Comparison of ENCODE assay signal across 8 cellular contexts in the genomic region with DNA sequence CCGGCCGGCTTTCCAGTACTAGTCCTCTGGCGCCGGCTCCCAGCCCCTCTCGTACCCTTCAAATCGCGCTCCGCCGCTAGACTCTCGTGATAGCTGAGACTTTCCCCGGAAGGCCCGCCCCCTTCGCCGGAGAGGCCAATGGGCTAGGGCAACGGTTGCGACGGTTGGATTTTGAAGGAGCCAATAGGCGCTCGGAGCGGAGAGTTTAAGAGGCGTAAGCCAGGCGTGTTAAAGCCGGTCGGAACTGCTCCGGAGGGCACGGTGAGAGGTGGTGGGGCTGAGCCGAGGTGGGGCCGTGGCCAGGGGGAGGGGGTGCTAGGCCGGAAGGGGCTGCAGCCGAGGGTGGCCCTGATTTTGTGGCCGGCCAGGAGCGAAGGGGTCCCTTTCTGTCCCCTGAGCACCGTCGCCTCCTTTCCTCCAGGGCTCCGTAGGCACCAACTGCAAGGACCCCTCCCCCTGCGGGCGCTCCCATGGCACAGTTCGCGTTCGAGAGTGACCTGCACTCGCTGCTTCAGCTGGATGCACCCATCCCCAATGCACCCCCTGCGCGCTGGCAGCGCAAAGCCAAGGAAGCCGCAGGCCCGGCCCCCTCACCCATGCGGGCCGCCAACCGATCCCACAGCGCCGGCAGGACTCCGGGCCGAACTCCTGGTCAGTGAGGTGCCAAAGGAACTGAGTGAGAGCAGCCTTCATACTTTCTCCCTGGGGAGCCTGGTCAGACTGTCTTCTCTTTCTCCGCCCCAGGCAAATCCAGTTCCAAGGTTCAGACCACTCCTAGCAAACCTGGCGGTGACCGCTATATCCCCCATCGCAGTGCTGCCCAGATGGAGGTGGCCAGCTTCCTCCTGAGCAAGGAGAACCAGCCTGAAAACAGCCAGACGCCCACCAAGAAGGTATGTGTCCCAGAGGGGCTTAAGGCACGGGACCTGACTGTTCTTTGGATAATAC. TPM values are rescaled to one million over a fixed set of nuclear protein-coding genes. Genes with fewer than 3 reads are reported as not detected.
DNase-seq lines count a peak whose midpoint lies in the region; ATAC-seq and TF ChIP-seq lines count a peak whose summit lies in the region.

A gene (plus strand): TSS at position 236 of the 948 bp plus-strand sequence. CDS start 235 bp downstream, at position 471.

- H3K4me3 Mint-ChIP-seq in WTC11: peak within 1 kb of the TSS; percentile 93

- ATAC-seq in GM18909 (IDR thresholded peaks at IDR 0.05; ENCODE audit: poor library complexity, unreplicated experiment): peak; percentile 95
- ATAC-seq in HG03175 (IDR thresholded peaks at IDR 0.05; ENCODE audit: unreplicated experiment): peak; percentile 96
- ATAC-seq in WTC11: peak; percentile 97

- DNase-seq in AG04450 (ENCODE audit: low read depth, low spot score): peak; percentile 82
- peak; percentile 97 for DNase-seq in NCI-H226
- DNase-seq in WTC11 (ENCODE audit: low spot score): peak; percentile 100
- DNase-seq in cardiac fibroblast (ENCODE audit: low read depth in 2 of 2): peak; percentile 96 to 97
- DNase-seq in iPS-NIHi7 (ENCODE audit: extremely low spot score): peak; percentile 92
- peak; percentile 91 for DNase-seq in smooth muscle cell of the brain vasculature (ENCODE audit: low read depth, low spot score)

- H3K27me3 Mint-ChIP-seq in WTC11 (ENCODE audit: low read depth): no peaks in the 10 kb centered on the region

- H3K27me3 ChIP-seq in AG04450 (ENCODE audit: control insufficient read depth, insufficient read depth, low read length): no peaks in the 10 kb centered on the region

- peak within 1 kb of the TSS; percentile 99 for H3K27ac Mint-ChIP-seq in WTC11

- H3K9me3 ChIP-seq in AG04450 (ENCODE audit: control insufficient read depth, insufficient read depth, low read length): peaks cover 4% of the 10 kb centered on the region; the same call in 1 of the 2 replicates

- TF ChIP-seq CTCF in AG04450 (IDR thresholded peaks at IDR 0.05; ENCODE audit: low read depth, low read length) (no peak), WTC11 (IDR thresholded peaks at IDR 0.05) (no peak), cardiac fibroblast (IDR thresholded peaks at IDR 0.05; ENCODE audit: low read depth, low read length) (no peak)

- peaks cover 54% of the 10 kb centered on the region for H3K36me3 Mint-ChIP-seq in WTC11

- peak within 1 kb of the TSS; percentile 83 for H3K27ac ChIP-seq in AG04450 (ENCODE audit: low read depth, low read length)

- no peaks in the 10 kb centered on the region for H3K9me3 Mint-ChIP-seq in WTC11

- POLR2A ChIA-PET in AG04450 (lab: Yijun Ruan, JAX) (interaction anchor here (0.5 to 2.5 kb wide), 10 partner anchors 9 to 132 kb away, joined by 3 to 25 read pairs (median 5); a partner anchor contains a TSS), WTC11 (lab: Charles Lee) (interaction anchor here (0.6 to 2.5 kb wide), 22 partner anchors 9 to 513 kb away, joined by 3 to 21 read pairs (median 5); a partner anchor contains a TSS)

- CTCF ChIA-PET in AG04450 (lab: Charles Lee) (interaction anchor here (0.6 to 2.3 kb wide), 5 partner anchors 16 to 443 kb away, joined by 3 to 15 read pairs (median 3); no protein-coding TSS in a partner anchor), WTC11 (lab: Charles Lee) (interaction anchor here (0.6 to 2.8 kb wide), 29 partner anchors 9 to 576 kb away, joined by 3 to 37 read pairs (median 5); a partner anchor contains a TSS)

- H3K4me3 ChIP-seq in AG04450 (ENCODE audit: low read depth, low read length): peak within 1 kb of the TSS; percentile 73
- peak within 1 kb of the TSS; percentile 69 to 76 for H3K4me3 ChIP-seq in cardiac fibroblast (replicated peaks in 1 of 2; ENCODE audit: low read depth in 2 of 2, low read length in 2 of 2)

- H3K4me1 Mint-ChIP-seq in WTC11: peaks cover 29% of the 10 kb centered on the region

TF ChIP-seq in WTC11, 78 proteins besides CTCF, POLR2A, EP300 and RAD21 (continues in another document):
- TF ChIP-seq, protein P1, sequence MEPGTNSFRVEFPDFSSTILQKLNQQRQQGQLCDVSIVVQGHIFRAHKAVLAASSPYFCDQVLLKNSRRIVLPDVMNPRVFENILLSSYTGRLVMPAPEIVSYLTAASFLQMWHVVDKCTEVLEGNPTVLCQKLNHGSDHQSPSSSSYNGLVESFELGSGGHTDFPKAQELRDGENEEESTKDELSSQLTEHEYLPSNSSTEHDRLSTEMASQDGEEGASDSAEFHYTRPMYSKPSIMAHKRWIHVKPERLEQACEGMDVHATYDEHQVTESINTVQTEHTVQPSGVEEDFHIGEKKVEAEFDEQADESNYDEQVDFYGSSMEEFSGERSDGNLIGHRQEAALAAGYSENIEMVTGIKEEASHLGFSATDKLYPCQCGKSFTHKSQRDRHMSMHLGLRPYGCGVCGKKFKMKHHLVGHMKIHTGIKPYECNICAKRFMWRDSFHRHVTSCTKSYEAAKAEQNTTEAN (CRISPR knock-in tag; IDR thresholded peaks at IDR 0.05): no peak
- TF ChIP-seq, protein P2, sequence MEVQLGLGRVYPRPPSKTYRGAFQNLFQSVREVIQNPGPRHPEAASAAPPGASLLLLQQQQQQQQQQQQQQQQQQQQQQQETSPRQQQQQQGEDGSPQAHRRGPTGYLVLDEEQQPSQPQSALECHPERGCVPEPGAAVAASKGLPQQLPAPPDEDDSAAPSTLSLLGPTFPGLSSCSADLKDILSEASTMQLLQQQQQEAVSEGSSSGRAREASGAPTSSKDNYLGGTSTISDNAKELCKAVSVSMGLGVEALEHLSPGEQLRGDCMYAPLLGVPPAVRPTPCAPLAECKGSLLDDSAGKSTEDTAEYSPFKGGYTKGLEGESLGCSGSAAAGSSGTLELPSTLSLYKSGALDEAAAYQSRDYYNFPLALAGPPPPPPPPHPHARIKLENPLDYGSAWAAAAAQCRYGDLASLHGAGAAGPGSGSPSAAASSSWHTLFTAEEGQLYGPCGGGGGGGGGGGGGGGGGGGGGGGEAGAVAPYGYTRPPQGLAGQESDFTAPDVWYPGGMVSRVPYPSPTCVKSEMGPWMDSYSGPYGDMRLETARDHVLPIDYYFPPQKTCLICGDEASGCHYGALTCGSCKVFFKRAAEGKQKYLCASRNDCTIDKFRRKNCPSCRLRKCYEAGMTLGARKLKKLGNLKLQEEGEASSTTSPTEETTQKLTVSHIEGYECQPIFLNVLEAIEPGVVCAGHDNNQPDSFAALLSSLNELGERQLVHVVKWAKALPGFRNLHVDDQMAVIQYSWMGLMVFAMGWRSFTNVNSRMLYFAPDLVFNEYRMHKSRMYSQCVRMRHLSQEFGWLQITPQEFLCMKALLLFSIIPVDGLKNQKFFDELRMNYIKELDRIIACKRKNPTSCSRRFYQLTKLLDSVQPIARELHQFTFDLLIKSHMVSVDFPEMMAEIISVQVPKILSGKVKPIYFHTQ (CRISPR knock-in tag; IDR thresholded peaks at IDR 0.05): no peak
- TF ChIP-seq, protein P3, sequence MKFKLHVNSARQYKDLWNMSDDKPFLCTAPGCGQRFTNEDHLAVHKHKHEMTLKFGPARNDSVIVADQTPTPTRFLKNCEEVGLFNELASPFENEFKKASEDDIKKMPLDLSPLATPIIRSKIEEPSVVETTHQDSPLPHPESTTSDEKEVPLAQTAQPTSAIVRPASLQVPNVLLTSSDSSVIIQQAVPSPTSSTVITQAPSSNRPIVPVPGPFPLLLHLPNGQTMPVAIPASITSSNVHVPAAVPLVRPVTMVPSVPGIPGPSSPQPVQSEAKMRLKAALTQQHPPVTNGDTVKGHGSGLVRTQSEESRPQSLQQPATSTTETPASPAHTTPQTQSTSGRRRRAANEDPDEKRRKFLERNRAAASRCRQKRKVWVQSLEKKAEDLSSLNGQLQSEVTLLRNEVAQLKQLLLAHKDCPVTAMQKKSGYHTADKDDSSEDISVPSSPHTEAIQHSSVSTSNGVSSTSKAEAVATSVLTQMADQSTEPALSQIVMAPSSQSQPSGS (CRISPR knock-in tag; IDR thresholded peaks at IDR 0.05; ENCODE audit: borderline replicate concordance, low read depth): no peak
- TF ChIP-seq NFYB (CRISPR knock-in tag; conservative IDR thresholded peaks at IDR 0.05; ENCODE audit: low read depth): peak; percentile 93
- peak; percentile 87 for TF ChIP-seq GABPB1 (CRISPR knock-in tag; IDR thresholded peaks at IDR 0.05)
- TF ChIP-seq SOX15 (CRISPR knock-in tag; IDR thresholded peaks at IDR 0.05): no peak
- TF ChIP-seq CBFB (CRISPR knock-in tag; IDR thresholded peaks at IDR 0.05; ENCODE audit: low read depth): no peak
- TF ChIP-seq CREM (CRISPR knock-in tag; IDR thresholded peaks at IDR 0.05): 0 out of 2 replicates have a peak, but pooled peaks have one; percentile 41
- TF ChIP-seq TCF7 (CRISPR knock-in tag; IDR thresholded peaks at IDR 0.05; ENCODE audit: low read depth): no peak
- TF ChIP-seq, protein P4, sequence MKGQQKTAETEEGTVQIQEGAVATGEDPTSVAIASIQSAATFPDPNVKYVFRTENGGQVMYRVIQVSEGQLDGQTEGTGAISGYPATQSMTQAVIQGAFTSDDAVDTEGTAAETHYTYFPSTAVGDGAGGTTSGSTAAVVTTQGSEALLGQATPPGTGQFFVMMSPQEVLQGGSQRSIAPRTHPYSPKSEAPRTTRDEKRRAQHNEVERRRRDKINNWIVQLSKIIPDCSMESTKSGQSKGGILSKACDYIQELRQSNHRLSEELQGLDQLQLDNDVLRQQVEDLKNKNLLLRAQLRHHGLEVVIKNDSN (CRISPR knock-in tag; IDR thresholded peaks at IDR 0.05): no peak
- no peak for TF ChIP-seq RORB (CRISPR knock-in tag; IDR thresholded peaks at IDR 0.05)
- 0 out of 2 replicates have a peak, but pooled peaks have one; percentile 32 for TF ChIP-seq ZNF232 (CRISPR knock-in tag; IDR thresholded peaks at IDR 0.05)
- TF ChIP-seq, protein P5, sequence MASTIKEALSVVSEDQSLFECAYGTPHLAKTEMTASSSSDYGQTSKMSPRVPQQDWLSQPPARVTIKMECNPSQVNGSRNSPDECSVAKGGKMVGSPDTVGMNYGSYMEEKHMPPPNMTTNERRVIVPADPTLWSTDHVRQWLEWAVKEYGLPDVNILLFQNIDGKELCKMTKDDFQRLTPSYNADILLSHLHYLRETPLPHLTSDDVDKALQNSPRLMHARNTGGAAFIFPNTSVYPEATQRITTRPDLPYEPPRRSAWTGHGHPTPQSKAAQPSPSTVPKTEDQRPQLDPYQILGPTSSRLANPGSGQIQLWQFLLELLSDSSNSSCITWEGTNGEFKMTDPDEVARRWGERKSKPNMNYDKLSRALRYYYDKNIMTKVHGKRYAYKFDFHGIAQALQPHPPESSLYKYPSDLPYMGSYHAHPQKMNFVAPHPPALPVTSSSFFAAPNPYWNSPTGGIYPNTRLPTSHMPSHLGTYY (CRISPR knock-in tag; IDR thresholded peaks at IDR 0.05): no peak
- no peak for TF ChIP-seq ZNF396 (CRISPR knock-in tag; IDR thresholded peaks at IDR 0.05; ENCODE audit: borderline replicate concordance)

RNA-seq across cellular contexts. Expression of the gene that starts here (rescaled TPM):
- polyA plus RNA-seq in AG04450 (2011; rRNA removed): 22.8 and 27.5 TPM in 2 replicates
- 41.6 and 47.4 TPM in 2 replicates for polyA minus RNA-seq in AG04450 (2011; rRNA and poly(A)+ RNA removed)
- 246 to 280 TPM (median 265 TPM) in 3 replicates for total RNA-seq in WTC11 (2021)

Comparison
In these comparisons a context has a peak if more than half of its experiments do, and no peak if none do; other contexts are left out.
1. Peak in every context shown above with its lines: DNase-seq, ATAC-seq, H3K4me3 ChIP-seq and H3K27ac ChIP-seq.